ENCODE assay signal across 14 cellular contexts in genomic region chrX:78357342-78358055, GRCh38.
"Had no signal": no experiment of that assay in that cellular context is flagged by ENCODE, and none has a peak within 500 bp of the region (broad histone marks: within the 10 kb centered on the region; RNA-seq: fewer than 3 reads in every experiment).

No MANE protein-coding gene starts in this region.

- H3K4me1 Mint-ChIP-seq: central memory CD8-positive, alpha-beta T cell had no signal

- H3K27ac ChIP-seq: body of pancreas, hepatocyte, lower lobe of right lung, neutrophil, right atrium auricular region, tibial nerve had no signal

- H3K79me2 ChIP-seq: hepatocyte had no signal

- H3K4me2 ChIP-seq: hepatocyte had no signal

- H3K4me3 ChIP-seq: body of pancreas, hepatocyte, lower lobe of right lung, right atrium auricular region, tibial nerve had no signal

- H3K27ac Mint-ChIP-seq: naive B cell; stimulated activated memory B cell treated with anti-CD40 and anti-IgM and Interleukin-4, amounts not matched to agents 10 μg/mL and 1 μg/mL and 100 μg/mL, for 72 hours had no signal

- H3K36me3 ChIP-seq: lower lobe of right lung, neutrophil, right atrium auricular region, tibial nerve had no signal

- H2AFZ ChIP-seq: hepatocyte had no signal

- H3K27me3 Mint-ChIP-seq: central memory CD8-positive, alpha-beta T cell; naive B cell; stimulated activated memory B cell treated with anti-CD40 and anti-IgM and Interleukin-4, amounts not matched to agents 10 μg/mL and 1 μg/mL and 100 μg/mL, for 72 hours had no signal

- ATAC-seq: body of pancreas; stimulated activated memory B cell treated with anti-CD40 and anti-IgM and Interleukin-4, amounts not matched to agents 10 μg/mL and 1 μg/mL and 100 μg/mL, for 72 hours had no signal

- H3K9me3 ChIP-seq: body of pancreas, lower lobe of right lung, neutrophil, tibial nerve had no signal

- H3K9me3 Mint-ChIP-seq: central memory CD8-positive, alpha-beta T cell had no signal

- DNase-seq: activated CD4-positive, alpha-beta T cell treated with anti-CD3 and anti-CD28 coated beads, Interleukin-2, amount 50 U/mL, for 4 hours; activated CD8-positive, alpha-beta memory T cell treated with anti-CD3 and anti-CD28 coated beads, Interleukin-2, amount 50 U/mL, for 48 hours; activated naive CD4-positive, alpha-beta T cell treated with anti-CD3 and anti-CD28 coated beads, Interleukin-2, amount 50 U/mL, for 16 hours; body of pancreas; cortex of kidney; effector CD8-positive, alpha-beta T cell; lower lobe of right lung; naive B cell had no signal

- H3K4me1 ChIP-seq: body of pancreas, lower lobe of right lung, right atrium auricular region, tibial nerve had no signal

- H3K27me3 ChIP-seq: body of pancreas, hepatocyte, neutrophil, right atrium auricular region, tibial nerve had no signal

- H3K4me3 Mint-ChIP-seq: central memory CD8-positive, alpha-beta T cell; naive B cell; stimulated activated memory B cell treated with anti-CD40 and anti-IgM and Interleukin-4, amounts not matched to agents 10 μg/mL and 1 μg/mL and 100 μg/mL, for 72 hours had no signal
